Comparison of ENCODE assay signal across 1 cellular context in the genomic region with DNA sequence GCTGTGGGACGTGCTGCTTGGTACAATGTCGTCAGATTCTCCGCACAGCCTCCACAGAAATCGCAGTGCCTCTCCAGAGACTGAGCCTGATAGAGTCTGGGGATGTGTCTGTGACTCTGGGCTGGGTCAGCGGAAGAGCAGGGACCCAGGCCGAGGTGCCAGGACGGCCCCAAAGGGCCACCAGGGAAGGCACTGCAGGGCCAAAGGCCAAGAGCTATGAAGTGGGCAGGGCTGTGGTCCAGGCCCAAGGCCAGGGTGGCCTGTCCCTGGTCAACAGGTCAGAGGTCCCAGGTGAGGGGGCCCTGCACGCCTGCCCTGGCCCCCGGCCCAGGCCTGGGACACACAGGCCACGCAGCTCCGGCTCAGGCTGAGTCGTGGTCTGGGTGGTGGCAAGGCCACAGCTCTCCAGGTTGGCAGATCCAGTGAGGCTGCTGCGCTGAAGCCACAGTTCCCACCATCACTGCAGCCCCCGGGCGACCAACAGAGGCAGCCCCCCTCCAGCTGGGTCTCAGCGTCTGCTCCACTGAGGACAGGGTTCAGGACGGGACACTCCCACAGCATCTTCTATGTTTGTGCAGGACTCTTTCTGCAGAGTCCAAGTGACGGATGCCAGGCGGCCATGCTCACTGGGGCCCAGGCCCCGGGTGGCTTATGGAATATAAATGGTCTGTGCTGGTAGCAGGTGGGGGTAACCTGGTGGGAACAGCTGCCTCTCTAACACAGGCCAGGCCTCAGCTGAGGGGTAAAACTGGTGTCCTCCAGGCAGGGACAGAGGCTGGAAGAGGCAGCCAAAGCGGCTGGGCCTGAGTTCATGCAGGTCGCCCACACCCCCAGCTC.
TF ChIP-seq lines count a peak whose summit lies in the region.

No MANE protein-coding gene starts in this region.

TF ChIP-seq in IMR-90, 13 proteins besides CTCF, POLR2A, EP300 and RAD21:
- TF ChIP-seq MAFK (IDR thresholded peaks at IDR 0.05; ENCODE audit: low read depth, low read length) (no peak), MAZ (IDR thresholded peaks at IDR 0.05; ENCODE audit: borderline replicate concordance, low read depth, low read length) (no peak)
